In the genomic region with DNA sequence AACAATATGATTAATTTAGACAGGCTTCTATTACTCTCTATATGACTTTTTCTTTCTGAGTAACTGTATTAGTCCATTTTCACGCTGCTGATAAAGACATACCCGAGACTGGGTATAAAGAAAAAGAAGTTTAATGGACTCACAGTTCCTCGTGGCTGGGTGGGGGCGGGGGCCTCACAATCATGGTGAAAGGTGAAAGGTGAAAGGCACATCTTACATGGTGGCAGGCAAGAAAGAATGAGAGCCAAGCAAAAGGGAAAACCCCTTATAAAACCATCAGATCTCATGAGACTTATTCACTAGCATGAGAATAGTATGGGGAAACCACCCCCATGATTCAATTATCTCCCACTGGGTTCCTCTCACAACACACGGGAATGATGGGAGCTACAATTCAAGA, we compare ENCODE assay signal across 7 cellular contexts.
A peak's percentile ranks its signal among the peaks of the same experiment; 100 is the strongest.
DNase-seq lines count a peak whose midpoint lies in the region; ATAC-seq and TF ChIP-seq lines count a peak whose summit lies in the region.
"Not testable (repeated sequence)": the region's sequence is repeated elsewhere in the genome, so short reads cannot be mapped to it uniquely, and the experiment has no call there.

No MANE protein-coding gene starts in this region.

- not testable (repeated sequence) for TF ChIP-seq CTCF in GM12865 (IDR thresholded peaks at IDR 0.05; ENCODE audit: insufficient read depth, low read depth, low read length, missing control alignments)

- not testable (repeated sequence) for ATAC-seq in activated naive CD8-positive, alpha-beta T cell treated with anti-CD3 and anti-CD28 coated beads, Interleukin-2, amount 50 U/mL, for 24 hours

- H3K36me3 Mint-ChIP-seq in activated naive CD8-positive, alpha-beta T cell treated with anti-CD3 and anti-CD28 coated beads, Interleukin-2, amount 50 U/mL, for 24 hours (ENCODE audit: low read depth), result peaks cover 63% of the 10 kb centered on the region

- DNase-seq in GM12865 (ENCODE audit: low read depth) (peak; percentile 39), activated T-cell treated with anti-CD3 and anti-CD28 coated beads for 24 hours (ENCODE audit: low read depth) (peak; percentile 49)
- peak; percentile 43 for DNase-seq in activated CD4-positive, CD25-positive, alpha-beta regulatory T cell treated with anti-CD3 and anti-CD28 coated beads, Interleukin-2, amount 50 U/mL, for 16 hours (ENCODE audit: low read depth, low spot score)
- peak; percentile 46 for DNase-seq in activated T-helper 9 cell treated with anti-CD3 and anti-CD28 coated beads, Interleukin-2, amount 50 U/mL, for 16 hours (ENCODE audit: low read depth)
- not testable (repeated sequence) for DNase-seq in activated naive CD8-positive, alpha-beta T cell treated with anti-CD3 and anti-CD28 coated beads, Interleukin-2, amount 50 U/mL, for 24 hours
- peak in 2 of 3 donors; percentile 42 to 43 for DNase-seq in stimulated activated CD4-positive, alpha-beta T cell treated with anti-CD3 and anti-CD28 coated beads, Interleukin-12 subunit alpha, Interleukin-12 subunit beta, amount 100 ng/mL, for 48 hours (ENCODE audit: low read depth in 2 of 3, low spot score in 1 of 3)
- peak; percentile 49 for DNase-seq in stimulated activated CD8-positive, alpha-beta memory T cell treated with anti-CD3 and anti-CD28 coated beads, Interleukin-4, amount 100 ng/mL, for 48 hours

- peak overlapping the region; percentile 97 for H3K27ac Mint-ChIP-seq in activated naive CD8-positive, alpha-beta T cell treated with anti-CD3 and anti-CD28 coated beads, Interleukin-2, amount 50 U/mL, for 24 hours

- peak overlapping the region; percentile 24 for H3K4me3 Mint-ChIP-seq in activated naive CD8-positive, alpha-beta T cell treated with anti-CD3 and anti-CD28 coated beads, Interleukin-2, amount 50 U/mL, for 24 hours

- not testable (repeated sequence) for H3K27me3 Mint-ChIP-seq in activated naive CD8-positive, alpha-beta T cell treated with anti-CD3 and anti-CD28 coated beads, Interleukin-2, amount 50 U/mL, for 24 hours

- H3K4me3 ChIP-seq in GM12865 (ENCODE audit: low read depth, low read length), result not testable (repeated sequence)

- H3K4me1 Mint-ChIP-seq in activated naive CD8-positive, alpha-beta T cell treated with anti-CD3 and anti-CD28 coated beads, Interleukin-2, amount 50 U/mL, for 24 hours, result peaks cover 76% of the 10 kb centered on the region

- peaks cover 61% of the 10 kb centered on the region for H3K9me3 Mint-ChIP-seq in activated naive CD8-positive, alpha-beta T cell treated with anti-CD3 and anti-CD28 coated beads, Interleukin-2, amount 50 U/mL, for 24 hours
